Comparison of ENCODE assay signal across 19 cellular contexts in the genomic region with DNA sequence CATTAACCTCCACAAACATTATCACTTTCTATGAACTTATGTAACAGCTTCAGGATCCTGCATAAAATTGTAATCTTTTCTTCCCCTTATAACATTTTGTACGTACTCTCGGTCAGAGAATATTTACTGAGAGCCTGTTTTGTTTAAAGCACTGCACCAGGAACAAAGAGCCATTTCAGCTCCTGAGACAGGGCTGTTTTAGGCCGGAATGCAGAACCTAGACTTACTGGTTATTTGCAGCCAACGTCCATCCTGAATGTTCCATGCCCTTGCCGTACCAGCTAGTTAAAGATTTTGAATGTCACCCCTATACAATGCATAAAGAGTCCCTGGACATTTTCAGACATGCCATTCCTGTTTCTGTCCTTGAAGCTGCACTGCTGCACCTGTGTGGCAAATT.
DNase-seq lines count a peak whose midpoint lies in the region; TF ChIP-seq lines count a peak whose summit lies in the region.
"Had no signal": no experiment of that assay in that cellular context is flagged by ENCODE, and none has a peak within 500 bp of the region (broad histone marks: within the 10 kb centered on the region; RNA-seq: fewer than 3 reads in every experiment).

No MANE protein-coding gene starts in this region.

- DNase-seq in Ammon's horn (ENCODE audit: low spot score) (peak; percentile 25), SK-MEL-5 (ENCODE audit: low read depth, low spot score) (peak; percentile 75), islet precursor cell (peak; percentile 66), progenitor cell of endocrine pancreas (ENCODE audit: low spot score, unreplicated experiment) (no peak), hippocampal formation (lab: John Stamatoyannopoulos, UW) (no peak), NCI-H1436 treated with DMSO at 0.1 percent for 48 hours (lab: John Stamatoyannopoulos, UW) (no peak)
- no peak for DNase-seq in activated CD4-positive, alpha-beta T cell treated with anti-CD3 and anti-CD28 coated beads, Interleukin-2, amount 50 U/mL, for 4 hours
- DNase-seq: COR-L47, EL, IMR-90, Karpas-422, MM.1S, NCI-H1092 treated with DMSO at 0.1 percent for 48 hours, NCI-H1694 treated with DMSO at 0.1 percent for 48 hours, NCI-H345, NCI-H69, OCI-M1, SHP77 treated with DMSO at 0.1 percent for 48 hours had no signal

- H3K9me3 Mint-ChIP-seq in progenitor cell of endocrine pancreas (ENCODE audit: low read depth) = no peaks in the 10 kb centered on the region
- H3K9me3 Mint-ChIP-seq: CD14-positive monocyte had no signal

- peak overlapping the region; percentile 30 for H3K27ac Mint-ChIP-seq in progenitor cell of endocrine pancreas
- H3K27ac Mint-ChIP-seq: CD14-positive monocyte had no signal

- in situ Hi-C loops in SK-MEL-5 (cut with HindIII; ENCODE audit: low pct_unique_long_range_greater_than_20kb, low sequenced_read_pairs) = no loop called here

- peaks cover 6% of the 10 kb centered on the region for H3K4me1 Mint-ChIP-seq in progenitor cell of endocrine pancreas (ENCODE audit: low read depth)
- H3K4me1 Mint-ChIP-seq: CD14-positive monocyte had no signal

- no peaks in the 10 kb centered on the region for H3K36me3 Mint-ChIP-seq in progenitor cell of endocrine pancreas (ENCODE audit: insufficient read depth)
- H3K36me3 Mint-ChIP-seq: CD14-positive monocyte had no signal

- H3K4me3 Mint-ChIP-seq in progenitor cell of endocrine pancreas (ENCODE audit: low read depth) = no peak overlapping the region
- H3K4me3 Mint-ChIP-seq: CD14-positive monocyte had no signal

- no peak for TF ChIP-seq CTCF in progenitor cell of endocrine pancreas (IDR thresholded peaks at IDR 0.05; ENCODE audit: unreplicated experiment)

- no peaks in the 10 kb centered on the region for H3K27me3 Mint-ChIP-seq in progenitor cell of endocrine pancreas

Comparison
In these comparisons a context has a peak if more than half of its experiments do, and no peak if none do; other contexts are left out.
1. DNase-seq: peak in Ammon's horn (single experiment), SK-MEL-5 (single experiment) and islet precursor cell (single experiment); none in progenitor cell of endocrine pancreas (single experiment), hippocampal formation (0 of 2), activated CD4-positive, alpha-beta T cell treated with anti-CD3 and anti-CD28 coated beads, Interleukin-2, amount 50 U/mL, for 4 hours (0 of 2) and NCI-H1436 treated with DMSO at 0.1 percent for 48 hours (single experiment).